ENCODE assay signal across 9 cellular contexts in genomic region chr15:74955017-74955416, GRCh38. TPM values are rescaled to one million over a fixed set of nuclear protein-coding genes. Genes with fewer than 3 reads are reported as not detected.
DNase-seq lines count a peak whose midpoint lies in the region; ATAC-seq and TF ChIP-seq lines count a peak whose summit lies in the region.
"Had no signal": no experiment of that assay in that cellular context is flagged by ENCODE, and none has a peak within 500 bp of the region (broad histone marks: within the 10 kb centered on the region; RNA-seq: fewer than 3 reads in every experiment).

No MANE protein-coding gene starts in this region.

- H3K36me3 ChIP-seq in CD8-positive, alpha-beta T cell (ENCODE audit: insufficient read depth, low read length) = no peaks in the 10 kb centered on the region
- no peaks in the 10 kb centered on the region for H3K36me3 ChIP-seq in MM.1S (replicated peaks; ENCODE audit: insufficient read depth, low read length)

- H2AFZ ChIP-seq in MM.1S (ENCODE audit: low read length) = no peak overlapping the region

- CTCF ChIA-PET in CD8-positive, alpha-beta T cell (lab: Charles Lee) = interaction anchor here (0.6 to 1.4 kb wide), 7 partner anchors 54 to 447 kb away, joined by 3 to 4 read pairs (median 3); no protein-coding TSS in a partner anchor

- H3K9me3 ChIP-seq in CD8-positive, alpha-beta T cell (ENCODE audit: low read length) = no peaks in the 10 kb centered on the region
- H3K9me3 ChIP-seq in MM.1S (replicated peaks; ENCODE audit: insufficient read depth, low read length) = no peaks in the 10 kb centered on the region

- H3K27ac Mint-ChIP-seq in CD8-positive, alpha-beta T cell = no peak overlapping the region
- H3K27ac Mint-ChIP-seq in chondrocyte (ENCODE audit: unreplicated experiment) (no peak overlapping the region), naive B cell (no peak overlapping the region)

- H3K4me1 Mint-ChIP-seq in CD8-positive, alpha-beta T cell (ENCODE audit: low read depth) = peaks cover 32% of the 10 kb centered on the region
- H3K4me1 Mint-ChIP-seq in chondrocyte (ENCODE audit: low read depth) = peaks cover 45% of the 10 kb centered on the region
- peaks cover 24 to 35% (median 35%) of the 10 kb centered on the region in 3 donors for H3K4me1 Mint-ChIP-seq in naive B cell

- H3K9ac ChIP-seq in MM.1S (ENCODE audit: low read length) = no peak overlapping the region

- no peaks in the 10 kb centered on the region for H3K9me3 Mint-ChIP-seq in CD8-positive, alpha-beta T cell
- H3K9me3 Mint-ChIP-seq in chondrocyte (ENCODE audit: low read depth) = no peaks in the 10 kb centered on the region
- no peaks in the 10 kb centered on the region for H3K9me3 Mint-ChIP-seq in naive B cell

- no peak overlapping the region for H3K27ac ChIP-seq in CD8-positive, alpha-beta T cell (ENCODE audit: low read depth, low read length)
- H3K27ac ChIP-seq in MM.1S (ENCODE audit: low read length) = no peak overlapping the region

- H4K20me1 ChIP-seq in MM.1S (ENCODE audit: insufficient read depth, low read length) = no peaks in the 10 kb centered on the region

- peaks cover 17% of the 10 kb centered on the region for H3K27me3 ChIP-seq in CD8-positive, alpha-beta T cell (ENCODE audit: insufficient read depth, low read length)
- H3K27me3 ChIP-seq in MM.1S (replicated peaks; ENCODE audit: insufficient read depth, low read length) = no peaks in the 10 kb centered on the region

- no peak for DNase-seq in CD8-positive, alpha-beta T cell
- no peak for DNase-seq in MM.1S
- no peak for DNase-seq in chondrocyte (ENCODE audit: low spot score)
- DNase-seq in naive B cell = no peak
- no peak for DNase-seq in pons (ENCODE audit: low spot score)
- DNase-seq in SW 1271 (lab: John Stamatoyannopoulos, UW) = no peak
- DNase-seq in NOMO-1 treated with dmso at 0.1 percent for 144 hours (lab: John Stamatoyannopoulos, UW; ENCODE audit: unreplicated experiment) = no peak
- DNase-seq: activated CD4-positive, alpha-beta T cell treated with anti-CD3 and anti-CD28 coated beads for 4 hours had no signal

- no peak for ATAC-seq in CD8-positive, alpha-beta T cell
- ATAC-seq in naive B cell (ENCODE audit: low read depth in 2 of 2) (no peak), HG03108 (IDR thresholded peaks at IDR 0.05; ENCODE audit: unreplicated experiment) (no peak)

- H3K36me3 Mint-ChIP-seq in CD8-positive, alpha-beta T cell = no peaks in the 10 kb centered on the region
- no peaks in the 10 kb centered on the region for H3K36me3 Mint-ChIP-seq in chondrocyte (ENCODE audit: low read depth)
- no peaks in the 10 kb centered on the region for H3K36me3 Mint-ChIP-seq in naive B cell

- POLR2A ChIA-PET in CD8-positive, alpha-beta T cell (lab: Charles Lee) = no interaction called here

- H3K4me2 ChIP-seq in MM.1S (ENCODE audit: low read depth, low read length) = 0 out of 2 replicates have a peak overlapping the region, but pooled peaks have one; percentile 98

- no peak overlapping the region for H3K4me3 ChIP-seq in CD8-positive, alpha-beta T cell (ENCODE audit: low read depth, low read length)
- H3K4me3 ChIP-seq in MM.1S (ENCODE audit: low read length) = no peak overlapping the region

- peaks cover 19% of the 10 kb centered on the region for H3K27me3 Mint-ChIP-seq in CD8-positive, alpha-beta T cell (ENCODE audit: low read depth)
- H3K27me3 Mint-ChIP-seq in chondrocyte (ENCODE audit: low read depth) (no peaks in the 10 kb centered on the region), naive B cell (peaks cover 21 to 65% (median 42%) of the 10 kb centered on the region in 3 donors)

- no peaks in the 10 kb centered on the region for H3K9me2 ChIP-seq in MM.1S (replicated peaks; ENCODE audit: insufficient read depth, low read length)

- H3F3A ChIP-seq in MM.1S (ENCODE audit: insufficient read depth, low read length) = no peaks in the 10 kb centered on the region

- peak overlapping the region; percentile 55 for H3K4me3 Mint-ChIP-seq in CD8-positive, alpha-beta T cell
- H3K4me3 Mint-ChIP-seq in chondrocyte (ENCODE audit: unreplicated experiment) (peak overlapping the region; percentile 66), naive B cell (peak overlapping the region; percentile 18 to 79 (median 66))

- TF ChIP-seq CTCF in CD8-positive, alpha-beta T cell (IDR thresholded peaks at IDR 0.05) = no peak
- TF ChIP-seq CTCF in MM.1S (IDR thresholded peaks at IDR 0.05; ENCODE audit: low read length) (no peak), chondrocyte (IDR thresholded peaks at IDR 0.05) (no peak)

- peaks cover 17% of the 10 kb centered on the region for H3K79me2 ChIP-seq in MM.1S (ENCODE audit: low read length)

- intact Hi-C loops in CD8-positive, alpha-beta T cell (cut with DNase I, micrococcal nuclease) = loop anchor here in 1 of 2 experiments (10.0 kb wide), 1 partner anchor 890 kb away; the partner anchor contains the start of gene UBE2Q2

- H3K4me1 ChIP-seq in CD8-positive, alpha-beta T cell (ENCODE audit: insufficient read depth, low read length) = peaks cover 26% of the 10 kb centered on the region
- H3K4me1 ChIP-seq in MM.1S (ENCODE audit: low read length) = peaks cover 7% of the 10 kb centered on the region

RNA-seq across cellular contexts. Expression of gene RPP25, which starts 1.6 kb away (rescaled TPM):
- under 1 TPM; 0.22 to 0.28 TPM for total RNA-seq in CD8-positive, alpha-beta T cell
- total RNA-seq in chondrocyte = 12.2 to 17.8 TPM (median 17.7 TPM) in 3 replicates
- polyA plus RNA-seq in naive B cell (ENCODE audit: low read depth in 6 of 6) = 1 to 10 TPM in 5 of 6 donors, under 1 TPM in 1; 0.92 to 3.6 (median 2.7) TPM

RNA-seq across cellular contexts. Expression of gene COX5A, which starts 17.1 kb away (rescaled TPM):
- total RNA-seq in CD8-positive, alpha-beta T cell = 10 to 100 TPM; 40.0 to 42.6 TPM
- total RNA-seq in chondrocyte = 126 to 133 TPM (median 131 TPM) in 3 replicates
- polyA plus RNA-seq in naive B cell (ENCODE audit: low read depth in 6 of 6) = 100 to 1,000 TPM; 250 to 322 (median 270) TPM

RNA-seq across cellular contexts. Expression of gene SCAMP5, which starts 40.3 kb away (rescaled TPM):
- total RNA-seq in CD8-positive, alpha-beta T cell = under 1 TPM; 0.71 to 0.72 TPM
- total RNA-seq in chondrocyte = 20.6 to 29.3 TPM (median 22.4 TPM) in 3 replicates
- polyA plus RNA-seq in naive B cell (ENCODE audit: low read depth in 6 of 6) = not detected

RNA-seq across cellular contexts. Expression of gene FAM219B, which starts 48.4 kb away (rescaled TPM):
- total RNA-seq in CD8-positive, alpha-beta T cell = 10 to 100 TPM; 18.6 to 22.1 TPM
- total RNA-seq in chondrocyte = 78.0 to 97.6 TPM (median 89.9 TPM) in 3 replicates
- polyA plus RNA-seq in naive B cell (ENCODE audit: low read depth in 6 of 6) = 10 to 100 TPM; 16.7 to 31.4 (median 22.2) TPM

Comparison
In these comparisons a context has a peak if more than half of its experiments do, and no peak if none do; other contexts are left out.
1. RNA of gene RPP25, which starts 1.6 kb away (total RNA-seq): 12.2 to 17.8 TPM in chondrocyte; 0.22 to 0.28 TPM in CD8-positive, alpha-beta T cell; every median in the first group is over 10 times any median in the second.
2. RNA of gene SCAMP5, which starts 40.3 kb away (total RNA-seq): 20.6 to 29.3 TPM in chondrocyte; 0.71 to 0.72 TPM in CD8-positive, alpha-beta T cell; every median in the first group is over 10 times any median in the second.
3. Peak in every context shown above with its lines, with median percentiles within 50 percentile points of each other: H3K4me3 Mint-ChIP-seq.